1 cellular context compared by ENCODE assay signal in genomic region chr6:7589949-7590917, GRCh38.
TF ChIP-seq lines count a peak whose summit lies in the region.

A gene with protein sequence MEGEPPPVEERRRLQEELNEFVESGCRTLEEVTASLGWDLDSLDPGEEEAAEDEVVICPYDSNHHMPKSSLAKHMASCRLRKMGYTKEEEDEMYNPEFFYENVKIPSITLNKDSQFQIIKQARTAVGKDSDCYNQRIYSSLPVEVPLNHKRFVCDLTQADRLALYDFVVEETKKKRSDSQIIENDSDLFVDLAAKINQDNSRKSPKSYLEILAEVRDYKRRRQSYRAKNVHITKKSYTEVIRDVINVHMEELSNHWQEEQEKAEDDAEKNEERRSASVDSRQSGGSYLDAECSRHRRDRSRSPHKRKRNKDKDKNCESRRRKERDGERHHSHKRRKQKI (plus strand): TSS chr6:7590198. CDS start chr6:7590258, 60 bp downstream.

TF ChIP-seq in HEK293, 187 proteins besides CTCF, POLR2A, EP300 and RAD21 (continued from another document):
- TF ChIP-seq ZBTB10 (tag by site-specific recombination; IDR thresholded peaks at IDR 0.05), result no peak
- no peak for TF ChIP-seq ZNF223 (tag by site-specific recombination; IDR thresholded peaks at IDR 0.05)
- no peak for TF ChIP-seq ZNF623 (tag by site-specific recombination; IDR thresholded peaks at IDR 0.05)
- TF ChIP-seq ZBTB49 (tag by site-specific recombination; IDR thresholded peaks at IDR 0.05; ENCODE audit: low read depth), result no peak
- peak; percentile 99 for TF ChIP-seq SCRT2 (tag by site-specific recombination; IDR thresholded peaks at IDR 0.05)
- no peak for TF ChIP-seq HOXA7 (CRISPR knock-in tag; IDR thresholded peaks at IDR 0.05; ENCODE audit: borderline replicate concordance)
- TF ChIP-seq, protein P1, sequence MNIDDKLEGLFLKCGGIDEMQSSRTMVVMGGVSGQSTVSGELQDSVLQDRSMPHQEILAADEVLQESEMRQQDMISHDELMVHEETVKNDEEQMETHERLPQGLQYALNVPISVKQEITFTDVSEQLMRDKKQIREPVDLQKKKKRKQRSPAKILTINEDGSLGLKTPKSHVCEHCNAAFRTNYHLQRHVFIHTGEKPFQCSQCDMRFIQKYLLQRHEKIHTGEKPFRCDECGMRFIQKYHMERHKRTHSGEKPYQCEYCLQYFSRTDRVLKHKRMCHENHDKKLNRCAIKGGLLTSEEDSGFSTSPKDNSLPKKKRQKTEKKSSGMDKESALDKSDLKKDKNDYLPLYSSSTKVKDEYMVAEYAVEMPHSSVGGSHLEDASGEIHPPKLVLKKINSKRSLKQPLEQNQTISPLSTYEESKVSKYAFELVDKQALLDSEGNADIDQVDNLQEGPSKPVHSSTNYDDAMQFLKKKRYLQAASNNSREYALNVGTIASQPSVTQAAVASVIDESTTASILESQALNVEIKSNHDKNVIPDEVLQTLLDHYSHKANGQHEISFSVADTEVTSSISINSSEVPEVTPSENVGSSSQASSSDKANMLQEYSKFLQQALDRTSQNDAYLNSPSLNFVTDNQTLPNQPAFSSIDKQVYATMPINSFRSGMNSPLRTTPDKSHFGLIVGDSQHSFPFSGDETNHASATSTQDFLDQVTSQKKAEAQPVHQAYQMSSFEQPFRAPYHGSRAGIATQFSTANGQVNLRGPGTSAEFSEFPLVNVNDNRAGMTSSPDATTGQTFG (tag by site-specific recombination; IDR thresholded peaks at IDR 0.05; ENCODE audit: borderline replicate concordance), result no peak
- TF ChIP-seq ZNF157 (tag by site-specific recombination; IDR thresholded peaks at IDR 0.05), result no peak
- TF ChIP-seq SCRT1 (tag by site-specific recombination; IDR thresholded peaks at IDR 0.05; ENCODE audit: borderline replicate concordance), result peak; percentile 98
- no peak for TF ChIP-seq ZNF202 (tag by site-specific recombination; IDR thresholded peaks at IDR 0.05; ENCODE audit: borderline replicate concordance)
- no peak for TF ChIP-seq OSR2 (tag by site-specific recombination; IDR thresholded peaks at IDR 0.05)
- TF ChIP-seq ZFP41 (tag by site-specific recombination; IDR thresholded peaks at IDR 0.05; ENCODE audit: borderline replicate concordance), result no peak
- TF ChIP-seq ZSCAN4 (tag by site-specific recombination; IDR thresholded peaks at IDR 0.05), result 0 out of 2 replicates have a peak, but pooled peaks have one; percentile 5
- peak; percentile 45; the same call in 1 of the 2 replicates for TF ChIP-seq ZNF660 (tag by site-specific recombination; IDR thresholded peaks at IDR 0.05)
- no peak for TF ChIP-seq ZNF214 (tag by site-specific recombination; IDR thresholded peaks at IDR 0.05; ENCODE audit: borderline replicate concordance)
- no peak for TF ChIP-seq ZNF449 (tag by site-specific recombination; IDR thresholded peaks at IDR 0.05)
- TF ChIP-seq ZNF362 (tag by site-specific recombination; IDR thresholded peaks at IDR 0.05), result no peak
- TF ChIP-seq ZNF585B (tag by site-specific recombination; IDR thresholded peaks at IDR 0.05), result no peak
- TF ChIP-seq, protein P2, sequence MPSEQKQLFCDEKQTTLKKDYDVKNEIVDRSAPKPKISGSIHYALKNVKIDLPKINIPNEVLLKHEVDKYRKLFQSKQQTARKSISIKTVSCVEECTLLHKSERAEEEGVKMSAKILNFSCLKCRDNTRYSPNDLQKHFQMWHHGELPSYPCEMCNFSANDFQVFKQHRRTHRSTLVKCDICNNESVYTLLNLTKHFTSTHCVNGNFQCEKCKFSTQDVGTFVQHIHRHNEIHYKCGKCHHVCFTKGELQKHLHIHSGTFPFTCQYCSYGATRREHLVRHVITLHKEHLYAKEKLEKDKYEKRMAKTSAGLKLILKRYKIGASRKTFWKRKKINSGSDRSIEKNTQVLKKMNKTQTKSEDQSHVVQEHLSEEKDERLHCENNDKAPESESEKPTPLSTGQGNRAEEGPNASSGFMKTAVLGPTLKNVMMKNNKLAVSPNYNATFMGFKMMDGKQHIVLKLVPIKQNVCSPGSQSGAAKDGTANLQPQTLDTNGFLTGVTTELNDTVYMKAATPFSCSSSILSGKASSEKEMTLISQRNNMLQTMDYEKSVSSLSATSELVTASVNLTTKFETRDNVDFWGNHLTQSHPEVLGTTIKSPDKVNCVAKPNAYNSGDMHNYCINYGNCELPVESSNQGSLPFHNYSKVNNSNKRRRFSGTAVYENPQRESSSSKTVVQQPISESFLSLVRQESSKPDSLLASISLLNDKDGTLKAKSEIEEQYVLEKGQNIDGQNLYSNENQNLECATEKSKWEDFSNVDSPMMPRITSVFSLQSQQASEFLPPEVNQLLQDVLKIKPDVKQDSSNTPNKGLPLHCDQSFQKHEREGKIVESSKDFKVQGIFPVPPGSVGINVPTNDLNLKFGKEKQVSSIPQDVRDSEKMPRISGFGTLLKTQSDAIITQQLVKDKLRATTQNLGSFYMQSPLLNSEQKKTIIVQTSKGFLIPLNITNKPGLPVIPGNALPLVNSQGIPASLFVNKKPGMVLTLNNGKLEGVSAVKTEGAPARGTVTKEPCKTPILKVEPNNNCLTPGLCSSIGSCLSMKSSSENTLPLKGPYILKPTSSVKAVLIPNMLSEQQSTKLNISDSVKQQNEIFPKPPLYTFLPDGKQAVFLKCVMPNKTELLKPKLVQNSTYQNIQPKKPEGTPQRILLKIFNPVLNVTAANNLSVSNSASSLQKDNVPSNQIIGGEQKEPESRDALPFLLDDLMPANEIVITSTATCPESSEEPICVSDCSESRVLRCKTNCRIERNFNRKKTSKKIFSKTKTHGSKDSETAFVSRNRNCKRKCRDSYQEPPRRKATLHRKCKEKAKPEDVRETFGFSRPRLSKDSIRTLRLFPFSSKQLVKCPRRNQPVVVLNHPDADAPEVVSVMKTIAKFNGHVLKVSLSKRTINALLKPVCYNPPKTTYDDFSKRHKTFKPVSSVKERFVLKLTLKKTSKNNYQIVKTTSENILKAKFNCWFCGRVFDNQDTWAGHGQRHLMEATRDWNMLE (tag by site-specific recombination; conservative IDR thresholded peaks at IDR 0.05; ENCODE audit: low read depth), result no peak
- no peak for TF ChIP-seq ZNF626 (tag by site-specific recombination; IDR thresholded peaks at IDR 0.05)
- no peak for TF ChIP-seq ZNF354C (tag by site-specific recombination; IDR thresholded peaks at IDR 0.05; ENCODE audit: borderline replicate concordance, low read depth)
- TF ChIP-seq ZNF792 (tag by site-specific recombination; IDR thresholded peaks at IDR 0.05), result no peak
- TF ChIP-seq ZNF211 (tag by site-specific recombination; IDR thresholded peaks at IDR 0.05; ENCODE audit: low read depth), result no peak
- TF ChIP-seq ZFHX2 (tag by site-specific recombination; conservative IDR thresholded peaks at IDR 0.05), result peak; percentile 6; the same call in 1 of the 2 replicates
- TF ChIP-seq ZNF48 (tag by site-specific recombination; IDR thresholded peaks at IDR 0.05), result no peak
- TF ChIP-seq ZSCAN23 (tag by site-specific recombination; IDR thresholded peaks at IDR 0.05), result no peak
- no peak; the same call in 1 of the 2 replicates for TF ChIP-seq ZNF654 (tag by site-specific recombination; IDR thresholded peaks at IDR 0.05; ENCODE audit: low read depth)
- no peak for TF ChIP-seq ZNF2 (tag by site-specific recombination; IDR thresholded peaks at IDR 0.05)
- TF ChIP-seq ZNF76 (tag by site-specific recombination; IDR thresholded peaks at IDR 0.05; ENCODE audit: borderline replicate concordance, low read depth), result peak; percentile 85
- TF ChIP-seq ZNF292 (tag by site-specific recombination; IDR thresholded peaks at IDR 0.05; ENCODE audit: borderline replicate concordance, low read depth), result no peak
- no peak for TF ChIP-seq ZNF423 (tag by site-specific recombination; IDR thresholded peaks at IDR 0.05)
- TF ChIP-seq ZBTB8A (tag by site-specific recombination; IDR thresholded peaks at IDR 0.05), result no peak
- no peak for TF ChIP-seq ZNF324 (tag by site-specific recombination; IDR thresholded peaks at IDR 0.05)
- no peak for TF ChIP-seq ZBTB1 (tag by site-specific recombination; IDR thresholded peaks at IDR 0.05)
- TF ChIP-seq ZNF777 (tag by site-specific recombination; IDR thresholded peaks at IDR 0.05; ENCODE audit: borderline replicate concordance), result no peak
- 0 out of 2 replicates have a peak, but pooled peaks have one; percentile 29 for TF ChIP-seq ZNF580 (tag by site-specific recombination; IDR thresholded peaks at IDR 0.05)
- TF ChIP-seq ZNF639 (tag by site-specific recombination; IDR thresholded peaks at IDR 0.05), result no peak
- TF ChIP-seq ZNF24 (tag by site-specific recombination; IDR thresholded peaks at IDR 0.05), result no peak
- TF ChIP-seq ZNF776 (tag by site-specific recombination; IDR thresholded peaks at IDR 0.05; ENCODE audit: borderline replicate concordance), result no peak
- TF ChIP-seq MZF1 (tag by site-specific recombination; IDR thresholded peaks at IDR 0.05; ENCODE audit: borderline replicate concordance), result no peak
TF ChIP-seq in HEK293: peak in this region for 37.
